19 cellular contexts compared by ENCODE assay signal in the genomic region with DNA sequence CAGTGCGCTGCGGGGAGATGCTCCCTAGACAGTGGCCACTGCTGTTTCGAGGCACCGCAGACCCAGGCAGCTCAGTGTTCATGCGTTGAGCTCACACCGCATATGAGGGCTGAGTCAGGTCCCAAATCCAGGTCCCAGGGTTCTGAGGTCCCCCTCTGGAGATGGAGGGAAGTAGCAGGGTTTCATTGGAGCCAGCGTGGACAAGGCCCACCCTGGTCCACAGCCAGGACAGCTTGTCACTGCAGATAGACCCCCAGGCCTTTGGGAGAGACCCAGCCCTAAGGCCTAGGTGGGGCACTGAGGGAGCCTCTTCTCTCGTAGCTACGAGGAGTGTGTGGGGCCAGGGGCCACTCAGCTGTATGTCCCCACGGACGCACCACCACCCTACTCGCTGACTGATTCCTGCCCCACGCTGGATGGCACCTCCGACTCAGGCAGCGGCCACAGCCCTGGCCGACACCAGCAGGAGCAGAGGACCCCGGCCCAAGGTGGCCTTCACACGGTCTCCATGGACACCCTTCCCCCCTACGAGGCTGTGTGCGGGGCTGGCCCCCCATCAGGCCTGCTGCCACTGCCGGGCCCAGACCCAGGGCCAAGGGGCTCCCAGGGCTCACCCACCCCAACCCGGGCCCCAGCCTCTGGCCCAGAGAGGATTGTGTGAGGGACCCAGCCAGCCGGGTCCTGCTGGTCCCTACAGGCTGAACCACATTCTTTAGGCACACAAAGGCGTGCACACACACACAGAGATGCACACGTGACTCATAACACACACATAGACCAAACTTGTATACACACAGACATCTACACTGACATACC. TPM values are rescaled to one million over a fixed set of nuclear protein-coding genes. Genes with fewer than 3 reads are reported as not detected.
DNase-seq lines count a peak whose midpoint lies in the region; ATAC-seq and TF ChIP-seq lines count a peak whose summit lies in the region.
"Had no signal": no experiment of that assay in that cellular context is flagged by ENCODE, and none has a peak within 500 bp of the region (broad histone marks: within the 10 kb centered on the region; RNA-seq: fewer than 3 reads in every experiment).

No MANE protein-coding gene starts in this region.

- H4K20me1 ChIP-seq in BLaER1: no peaks in the 10 kb centered on the region
- no peaks in the 10 kb centered on the region for H4K20me1 ChIP-seq in neural progenitor cell (ENCODE audit: low read depth)
- H4K20me1 ChIP-seq in MM.1S (ENCODE audit: insufficient read depth, low read length): no peaks in the 10 kb centered on the region

- H3F3A ChIP-seq in neural progenitor cell (ENCODE audit: low read depth) (no peaks in the 10 kb centered on the region), MM.1S (ENCODE audit: insufficient read depth, low read length) (peaks cover 18% of the 10 kb centered on the region)

- no peak for TF ChIP-seq CTCF in coronary artery (IDR thresholded peaks at IDR 0.05)
- TF ChIP-seq CTCF in neural progenitor cell (IDR thresholded peaks at IDR 0.05): no peak
- TF ChIP-seq CTCF in endodermal cell (conservative IDR thresholded peaks at IDR 0.05): no peak
- no peak for TF ChIP-seq CTCF in MM.1S (IDR thresholded peaks at IDR 0.05; ENCODE audit: low read length)

- peak overlapping the region; percentile 78 for H3K27ac ChIP-seq in BLaER1
- H3K27ac ChIP-seq in coronary artery: no peak overlapping the region
- H3K27ac ChIP-seq in neural progenitor cell: no peak overlapping the region
- H3K27ac ChIP-seq in endodermal cell (ENCODE audit: low read depth, low read length): no peak overlapping the region
- no peak overlapping the region for H3K27ac ChIP-seq in MM.1S (ENCODE audit: low read length)

- H3K27me3 Mint-ChIP-seq in neural progenitor cell (ENCODE audit: insufficient read depth, low read depth) (peaks cover 18% of the 10 kb centered on the region), endodermal cell (ENCODE audit: insufficient read depth) (peaks cover 4% of the 10 kb centered on the region)
- H3K27me3 Mint-ChIP-seq: activated T-helper 17 cell treated with anti-CD3 and anti-CD28 coated beads, Interleukin-2, amount 50 U/mL, for 72 hours; effector memory CD8-positive, alpha-beta T cell had no signal

- H3K4me2 ChIP-seq in BLaER1 (peak overlapping the region; percentile 69), neural progenitor cell (no peak overlapping the region), MM.1S (ENCODE audit: low read depth, low read length) (no peak overlapping the region)

- H3K4me1 Mint-ChIP-seq in neural progenitor cell (peaks cover 14% of the 10 kb centered on the region), endodermal cell (peaks cover 3% of the 10 kb centered on the region)

- peak; percentile 22 for DNase-seq in HT-29 (ENCODE audit: low spot score)
- DNase-seq in coronary artery (ENCODE audit: low spot score): peak; percentile 69
- DNase-seq in neural progenitor cell (ENCODE audit: low spot score): no peak
- DNase-seq in endodermal cell: no peak
- DNase-seq in activated CD4-positive, alpha-beta T cell treated with anti-CD3 and anti-CD28 coated beads for 48 hours: no peak
- no peak for DNase-seq in MM.1S
- DNase-seq: amniotic stem cell; central memory CD4-positive, alpha-beta T cell; COR-L47; effector memory CD8-positive, alpha-beta T cell; hippocampal formation; NCI-H2029 treated with DMSO at 0.1 percent for 48 hours; NCI-H510A; nucleus accumbens had no signal

- H3K9me3 ChIP-seq in BLaER1 (no peaks in the 10 kb centered on the region), neural progenitor cell (ENCODE audit: low read depth) (no peaks in the 10 kb centered on the region), endodermal cell (ENCODE audit: control insufficient read depth, low read length) (no peaks in the 10 kb centered on the region), MM.1S (replicated peaks; ENCODE audit: insufficient read depth, low read length) (no peaks in the 10 kb centered on the region)
- H3K9me3 ChIP-seq: mucosa of descending colon had no signal

- H3K27ac Mint-ChIP-seq in neural progenitor cell (peak overlapping the region; percentile 54), endodermal cell (no peak overlapping the region)
- H3K27ac Mint-ChIP-seq: activated T-helper 17 cell treated with anti-CD3 and anti-CD28 coated beads, Interleukin-2, amount 50 U/mL, for 72 hours; effector memory CD8-positive, alpha-beta T cell had no signal

- no peaks in the 10 kb centered on the region for H3K79me2 ChIP-seq in neural progenitor cell (ENCODE audit: low read depth)
- H3K79me2 ChIP-seq in MM.1S (ENCODE audit: low read length): no peaks in the 10 kb centered on the region

- H3K9me3 Mint-ChIP-seq in neural progenitor cell (no peaks in the 10 kb centered on the region), endodermal cell (no peaks in the 10 kb centered on the region)
- H3K9me3 Mint-ChIP-seq: activated T-helper 17 cell treated with anti-CD3 and anti-CD28 coated beads, Interleukin-2, amount 50 U/mL, for 72 hours; effector memory CD8-positive, alpha-beta T cell had no signal

- 86 to 97% methylated on average over 14 to 25 of the region's 25 CpGs for WGBS in endodermal cell (ENCODE audit: insufficient coverage in 1 of 2, insufficient read length in 1 of 2), 2 experiments

- no peaks in the 10 kb centered on the region for H3K36me3 Mint-ChIP-seq in neural progenitor cell
- no peaks in the 10 kb centered on the region for H3K36me3 Mint-ChIP-seq in endodermal cell (ENCODE audit: low read depth)

- H3K36me3 ChIP-seq in BLaER1: no peaks in the 10 kb centered on the region
- H3K36me3 ChIP-seq in neural progenitor cell: no peaks in the 10 kb centered on the region
- H3K36me3 ChIP-seq in endodermal cell (ENCODE audit: control insufficient read depth, insufficient read depth, low read length): no peaks in the 10 kb centered on the region
- no peaks in the 10 kb centered on the region for H3K36me3 ChIP-seq in MM.1S (replicated peaks; ENCODE audit: insufficient read depth, low read length)

- H3K4me3 ChIP-seq in BLaER1 (no peak overlapping the region), coronary artery (no peak overlapping the region), neural progenitor cell (no peak overlapping the region), endodermal cell (ENCODE audit: low read length) (no peak overlapping the region), MM.1S (ENCODE audit: low read length) (no peak overlapping the region)
- H3K4me3 ChIP-seq: mucosa of descending colon had no signal

- H3K4me1 ChIP-seq in BLaER1 (peaks cover 81% of the 10 kb centered on the region), neural progenitor cell (no peaks in the 10 kb centered on the region), endodermal cell (ENCODE audit: control insufficient read depth, insufficient read depth, low read length) (no peaks in the 10 kb centered on the region), MM.1S (ENCODE audit: low read length) (peaks cover 44% of the 10 kb centered on the region)

- no peak for ATAC-seq in HG03280 (IDR thresholded peaks at IDR 0.05; ENCODE audit: unreplicated experiment)
- ATAC-seq: activated T-helper 17 cell treated with anti-CD3 and anti-CD28 coated beads, Interleukin-2, amount 50 U/mL, for 72 hours; effector memory CD8-positive, alpha-beta T cell; mucosa of descending colon; right cardiac atrium had no signal

- no peaks in the 10 kb centered on the region for H3K27me3 ChIP-seq in BLaER1
- H3K27me3 ChIP-seq in neural progenitor cell: no peaks in the 10 kb centered on the region
- no peaks in the 10 kb centered on the region for H3K27me3 ChIP-seq in endodermal cell (ENCODE audit: control insufficient read depth, insufficient read depth, low read length, poor library complexity, severe bottlenecking)
- H3K27me3 ChIP-seq in MM.1S (replicated peaks; ENCODE audit: insufficient read depth, low read length): no peaks in the 10 kb centered on the region

- no peaks in the 10 kb centered on the region for H3K9me2 ChIP-seq in MM.1S (replicated peaks; ENCODE audit: insufficient read depth, low read length)

- no peak overlapping the region for H3K4me3 Mint-ChIP-seq in neural progenitor cell
- H3K4me3 Mint-ChIP-seq in endodermal cell: no peak overlapping the region
- H3K4me3 Mint-ChIP-seq: activated T-helper 17 cell treated with anti-CD3 and anti-CD28 coated beads, Interleukin-2, amount 50 U/mL, for 72 hours; effector memory CD8-positive, alpha-beta T cell had no signal

- H3K9ac ChIP-seq in BLaER1 (peak overlapping the region; percentile 35; the same call in 1 of the 2 replicates), neural progenitor cell (no peak overlapping the region), endodermal cell (ENCODE audit: extremely low read depth, low read length, poor library complexity, severe bottlenecking) (no peak overlapping the region), MM.1S (ENCODE audit: low read length) (no peak overlapping the region)

- H2AFZ ChIP-seq in neural progenitor cell (replicated peaks) (no peak overlapping the region), MM.1S (ENCODE audit: low read length) (no peak overlapping the region)

RNA-seq across cellular contexts. Expression of gene BEAN1, which starts 53.4 kb away (rescaled TPM):
- total RNA-seq in HT-29 (2014; rRNA removed; shearing (Covaris generic)): 0.26 TPM in 1 of 2 replicates, not detected in the other
- total RNA-seq in neural progenitor cell (ENCODE audit: low replicate concordance): 0.32 and 0.34 TPM in 2 replicates
- under 1 TPM in 1 of 2 donors, not detected in 1; 0.18 TPM for total RNA-seq in endodermal cell
- 0.61 TPM for polyA plus RNA-seq in endodermal cell (2013, experiment 1 of 2)
- polyA plus RNA-seq in endodermal cell (2013, experiment 2 of 2): 0.33 TPM
- total RNA-seq: activated T-helper 17 cell treated with anti-CD3 and anti-CD28 coated beads, Interleukin-2, amount 50 U/mL, for 72 hours had no signal

Comparison
In these comparisons a context has a peak if more than half of its experiments do, and no peak if none do; other contexts are left out.
1. DNase-seq: peak in HT-29 (single experiment) and coronary artery (single experiment); none in neural progenitor cell (single experiment), endodermal cell (single experiment), activated CD4-positive, alpha-beta T cell treated with anti-CD3 and anti-CD28 coated beads for 48 hours (single experiment) and MM.1S (single experiment).